10 cellular contexts compared by ENCODE assay signal in the genomic region with DNA sequence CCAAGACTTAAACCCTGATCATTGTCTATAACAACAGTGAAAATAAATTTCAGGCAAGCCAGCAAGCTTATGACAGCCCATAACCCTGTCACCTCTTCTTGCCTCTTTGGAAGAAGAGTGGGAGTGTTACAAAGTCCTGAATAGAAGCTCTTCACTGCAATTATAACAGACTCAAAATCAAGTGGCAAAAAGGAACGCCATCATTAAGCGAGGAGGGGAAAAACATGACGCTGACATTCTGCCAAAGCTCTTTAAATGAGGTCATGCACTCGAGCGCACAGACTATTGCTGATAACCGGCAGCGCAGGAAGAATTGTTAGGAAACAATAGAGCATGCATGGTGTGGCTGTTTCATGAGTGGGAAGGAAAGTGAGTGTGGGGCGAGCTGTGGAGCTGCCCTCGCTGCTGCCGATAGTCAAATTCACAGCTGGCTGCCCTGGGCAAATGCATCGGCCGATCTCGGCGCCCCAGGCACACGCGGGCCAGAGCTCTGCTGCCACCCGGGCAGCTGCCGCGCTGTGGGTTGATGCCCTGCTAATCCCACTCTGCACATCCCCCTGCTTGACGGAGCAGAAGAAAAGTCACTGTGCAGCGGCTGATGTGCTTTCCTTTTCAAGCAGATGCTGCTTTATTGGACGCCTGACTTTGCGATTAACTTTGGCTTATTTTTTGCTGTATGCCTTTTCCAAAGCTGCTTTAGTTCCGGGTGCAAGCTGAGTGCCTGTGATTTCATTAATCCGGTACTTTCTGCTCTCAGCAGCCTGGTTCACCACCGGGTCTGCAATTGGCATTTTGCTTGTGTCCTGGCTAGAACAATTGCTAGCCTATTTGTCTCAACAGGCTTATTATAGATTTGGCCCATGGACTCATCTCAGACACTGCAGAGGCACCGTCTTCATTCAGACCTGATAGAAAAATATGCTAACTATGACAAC.
DNase-seq lines count a peak whose midpoint lies in the region; ATAC-seq and TF ChIP-seq lines count a peak whose summit lies in the region.
"Had no signal": no experiment of that assay in that cellular context is flagged by ENCODE, and none has a peak within 500 bp of the region (broad histone marks: within the 10 kb centered on the region; RNA-seq: fewer than 3 reads in every experiment).

No MANE protein-coding gene starts in this region.

- ATAC-seq in HG03135 (IDR thresholded peaks at IDR 0.05; ENCODE audit: unreplicated experiment): no peak

- in situ Hi-C loops in GM13977 (cut with MboI; ENCODE audit: low pct_unique_long_range_greater_than_20kb, low sequenced_read_pairs, unreplicated experiment): no loop called here

- H3K4me3 ChIP-seq in spleen: peak overlapping the region in 5 of 8 donors; percentile 3 to 48 (median 12)

- H3K27me3 ChIP-seq in spleen (replicated peaks in 1 of 7): peaks cover 0 to 26% (median 0%) of the 10 kb centered on the region in 7 donors
- H3K27me3 ChIP-seq: breast epithelium had no signal

- intact Hi-C loops in head of caudate nucleus (cut with DNase I) (no loop called here), spleen (cut with DNase I; ENCODE audit: low total_unique reads) (no loop called here)

- no peak for TF ChIP-seq POLR2A in spleen (IDR thresholded peaks at IDR 0.05)

- H3K36me3 ChIP-seq in spleen: no peaks in the 10 kb centered on the region
- H3K36me3 ChIP-seq: breast epithelium, neutrophil had no signal

- DNase-seq in NCI-H1092 treated with DMSO at 0.1 percent for 48 hours (lab: John Stamatoyannopoulos, UW) (peak; percentile 71), NCI-H748 treated with DMSO at 0.1 percent for 48 hours (lab: John Stamatoyannopoulos, UW) (peak; percentile 87), head of caudate nucleus (peak in 40 of 42 donors; percentile 9 to 70 (median 45)), spleen (no peak), LoVo (ENCODE audit: low spot score) (no peak), NOMO-1 treated with dmso at 0.1 percent for 144 hours (lab: John Stamatoyannopoulos, UW; ENCODE audit: unreplicated experiment) (no peak), GM13977 (ENCODE audit: low spot score) (no peak)

- 38 to 60% (median 48%) methylated on average over 25 to 27 of the region's 27 CpGs for WGBS in spleen, 5 donors

- no peak overlapping the region for H3K27ac ChIP-seq in spleen
- H3K27ac ChIP-seq: breast epithelium, neutrophil had no signal

- peaks cover 0 to 7% (median 2%) of the 10 kb centered on the region in 6 donors for H3K4me1 ChIP-seq in spleen
- H3K4me1 ChIP-seq: breast epithelium had no signal

- TF ChIP-seq CTCF in spleen (IDR thresholded peaks at IDR 0.05 in 8 of 11, conservative IDR thresholded peaks at IDR 0.05 in 3 of 11): no peak
- TF ChIP-seq CTCF in GM13977 (IDR thresholded peaks at IDR 0.05; ENCODE audit: extremely low read depth, insufficient read depth, missing control alignments): no peak

- no peaks in the 10 kb centered on the region for H3K9me3 ChIP-seq in spleen
- H3K9me3 ChIP-seq: breast epithelium, neutrophil had no signal

Comparison
In these comparisons a context has a peak if more than half of its experiments do, and no peak if none do; other contexts are left out.
1. DNase-seq: peak in NCI-H1092 treated with DMSO at 0.1 percent for 48 hours (single experiment), NCI-H748 treated with DMSO at 0.1 percent for 48 hours (single experiment) and head of caudate nucleus (40 of 42); none in spleen (single experiment), LoVo (single experiment), NOMO-1 treated with dmso at 0.1 percent for 144 hours (single experiment) and GM13977 (single experiment).